Comparison of ENCODE assay signal across 11 cellular contexts in genomic region chrX:78636096-78636495, GRCh38. TPM values are rescaled to one million over a fixed set of nuclear protein-coding genes. Genes with fewer than 3 reads are reported as not detected.
"Had no signal": no experiment of that assay in that cellular context is flagged by ENCODE, and none has a peak within 500 bp of the region (broad histone marks: within the 10 kb centered on the region; RNA-seq: fewer than 3 reads in every experiment).

No MANE protein-coding gene starts in this region.

RNA-seq across cellular contexts. Expression of gene RTL3, which starts 23.0 kb away (rescaled TPM):
- total RNA-seq: activated CD4-positive, alpha-beta memory T cell treated with anti-CD3 and anti-CD28 coated beads, Interleukin-2, amount 10 ng/mL, durations not matched to agents 7 days and 5 days; activated CD4-positive, alpha-beta T cell treated with anti-CD3 and anti-CD28 coated beads for 36 hours; activated CD4-positive, alpha-beta T cell treated with anti-CD3 and anti-CD28 coated beads, Interleukin-2, amount 10 ng/mL, durations not matched to agents 7 days and 5 days; activated naive CD8-positive, alpha-beta T cell treated with anti-CD3 and anti-CD28 coated beads, Interleukin-2, amount 10 ng/mL, durations not matched to agents 7 days and 5 days; activated T-helper 2 cell treated with anti-CD3 and anti-CD28 coated beads, Interferon-gamma antibody, Interleukin-2, Interleukin-4, amounts not matched to agents 10 μg/mL and 5 μg/mL and 100 μg/mL, durations not matched to agents 14 hours and 24 hours and 36 hours; ascending aorta; bronchial epithelial cell; cardiac muscle cell; T-helper 1 cell treated with Interleukin-12 subunit alpha and Interleukin-12 subunit beta and Interleukin-4 antibody, amounts not matched to agents 30 ng/mL and 1 ng/mL, for 36 hours; T-helper 17 cell; WTC11 had no signal
- polyA plus RNA-seq: cardiac muscle cell had no signal
